ENCODE assay signal across 1 cellular context in the genomic region with DNA sequence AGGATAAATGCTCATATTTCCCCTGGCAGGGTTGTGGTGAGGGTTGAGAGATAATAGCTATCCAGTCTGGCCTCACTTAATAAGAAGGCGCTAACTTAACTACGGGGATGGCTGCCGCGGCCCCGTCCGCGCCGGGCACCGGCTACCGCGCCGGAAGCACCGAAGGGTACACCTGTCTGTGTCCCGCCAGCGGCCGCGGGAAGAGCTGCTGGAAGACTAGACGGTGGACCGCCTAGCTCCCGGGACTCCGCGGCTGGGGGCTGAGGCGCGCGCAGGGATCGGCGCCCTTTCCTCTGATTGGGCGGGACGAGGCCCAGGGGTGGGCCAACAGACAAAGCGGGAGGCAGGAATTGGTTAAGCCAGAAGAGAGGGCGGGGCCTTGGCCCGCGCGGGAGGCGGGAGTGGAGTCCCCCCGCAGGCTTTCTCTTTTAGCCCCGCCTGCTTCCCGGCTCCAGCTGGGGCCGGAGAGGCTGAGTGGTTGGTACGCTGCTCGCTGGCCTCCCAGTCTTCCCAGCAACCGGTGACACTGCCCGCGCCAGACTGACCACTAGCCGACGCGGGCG.
A peak's percentile ranks its signal among the peaks of the same experiment; 100 is the strongest.
TF ChIP-seq lines count a peak whose summit lies in the region.

A gene (plus strand): TSS at position 431 of the 563 bp plus-strand sequence. CDS start 9,051 bp downstream, outside the sequence.

TF ChIP-seq in K562, 482 proteins besides CTCF, POLR2A, EP300 and RAD21 (continued from another document and continues in another):
- TF ChIP-seq, protein P1, sequence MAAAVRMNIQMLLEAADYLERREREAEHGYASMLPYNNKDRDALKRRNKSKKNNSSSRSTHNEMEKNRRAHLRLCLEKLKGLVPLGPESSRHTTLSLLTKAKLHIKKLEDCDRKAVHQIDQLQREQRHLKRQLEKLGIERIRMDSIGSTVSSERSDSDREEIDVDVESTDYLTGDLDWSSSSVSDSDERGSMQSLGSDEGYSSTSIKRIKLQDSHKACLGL (CRISPR knock-in tag; IDR thresholded peaks at IDR 0.05; ENCODE audit: borderline replicate concordance, poor library complexity, severe bottlenecking), result no peak
- no peak for TF ChIP-seq ZNF140 (CRISPR knock-in tag; IDR thresholded peaks at IDR 0.05)
- TF ChIP-seq XRCC4 (IDR thresholded peaks at IDR 0.05; ENCODE audit: extremely low read depth, insufficient read depth, insufficient read length), result no peak
- TF ChIP-seq, protein P2, sequence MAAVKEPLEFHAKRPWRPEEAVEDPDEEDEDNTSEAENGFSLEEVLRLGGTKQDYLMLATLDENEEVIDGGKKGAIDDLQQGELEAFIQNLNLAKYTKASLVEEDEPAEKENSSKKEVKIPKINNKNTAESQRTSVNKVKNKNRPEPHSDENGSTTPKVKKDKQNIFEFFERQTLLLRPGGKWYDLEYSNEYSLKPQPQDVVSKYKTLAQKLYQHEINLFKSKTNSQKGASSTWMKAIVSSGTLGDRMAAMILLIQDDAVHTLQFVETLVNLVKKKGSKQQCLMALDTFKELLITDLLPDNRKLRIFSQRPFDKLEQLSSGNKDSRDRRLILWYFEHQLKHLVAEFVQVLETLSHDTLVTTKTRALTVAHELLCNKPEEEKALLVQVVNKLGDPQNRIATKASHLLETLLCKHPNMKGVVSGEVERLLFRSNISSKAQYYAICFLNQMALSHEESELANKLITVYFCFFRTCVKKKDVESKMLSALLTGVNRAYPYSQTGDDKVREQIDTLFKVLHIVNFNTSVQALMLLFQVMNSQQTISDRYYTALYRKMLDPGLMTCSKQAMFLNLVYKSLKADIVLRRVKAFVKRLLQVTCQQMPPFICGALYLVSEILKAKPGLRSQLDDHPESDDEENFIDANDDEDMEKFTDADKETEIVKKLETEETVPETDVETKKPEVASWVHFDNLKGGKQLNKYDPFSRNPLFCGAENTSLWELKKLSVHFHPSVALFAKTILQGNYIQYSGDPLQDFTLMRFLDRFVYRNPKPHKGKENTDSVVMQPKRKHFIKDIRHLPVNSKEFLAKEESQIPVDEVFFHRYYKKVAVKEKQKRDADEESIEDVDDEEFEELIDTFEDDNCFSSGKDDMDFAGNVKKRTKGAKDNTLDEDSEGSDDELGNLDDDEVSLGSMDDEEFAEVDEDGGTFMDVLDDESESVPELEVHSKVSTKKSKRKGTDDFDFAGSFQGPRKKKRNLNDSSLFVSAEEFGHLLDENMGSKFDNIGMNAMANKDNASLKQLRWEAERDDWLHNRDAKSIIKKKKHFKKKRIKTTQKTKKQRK (IDR thresholded peaks at IDR 0.05; ENCODE audit: borderline replicate concordance, low read depth, low read length), result no peak
- TF ChIP-seq YBX1 (IDR thresholded peaks at IDR 0.05), result no peak
- TF ChIP-seq NFRKB (IDR thresholded peaks at IDR 0.05; ENCODE audit: low read depth), result no peak
- no peak for TF ChIP-seq HDAC1 (IDR thresholded peaks at IDR 0.05)
- no peak for TF ChIP-seq ZKSCAN8 (CRISPR knock-in tag; IDR thresholded peaks at IDR 0.05)
- TF ChIP-seq CTBP1 (IDR thresholded peaks at IDR 0.05; ENCODE audit: borderline replicate concordance), result peak; percentile 68
- TF ChIP-seq SRSF7 (optimal IDR thresholded peaks at IDR 0.05; ENCODE audit: low read depth, low read length), result no peak
- TF ChIP-seq, protein P3, sequence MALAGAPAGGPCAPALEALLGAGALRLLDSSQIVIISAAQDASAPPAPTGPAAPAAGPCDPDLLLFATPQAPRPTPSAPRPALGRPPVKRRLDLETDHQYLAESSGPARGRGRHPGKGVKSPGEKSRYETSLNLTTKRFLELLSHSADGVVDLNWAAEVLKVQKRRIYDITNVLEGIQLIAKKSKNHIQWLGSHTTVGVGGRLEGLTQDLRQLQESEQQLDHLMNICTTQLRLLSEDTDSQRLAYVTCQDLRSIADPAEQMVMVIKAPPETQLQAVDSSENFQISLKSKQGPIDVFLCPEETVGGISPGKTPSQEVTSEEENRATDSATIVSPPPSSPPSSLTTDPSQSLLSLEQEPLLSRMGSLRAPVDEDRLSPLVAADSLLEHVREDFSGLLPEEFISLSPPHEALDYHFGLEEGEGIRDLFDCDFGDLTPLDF (CRISPR knock-in tag; IDR thresholded peaks at IDR 0.05), result peak; percentile 84
- TF ChIP-seq ZNF778 (CRISPR knock-in tag; IDR thresholded peaks at IDR 0.05), result no peak
- no peak for TF ChIP-seq EWSR1 (IDR thresholded peaks at IDR 0.05; ENCODE audit: borderline replicate concordance, low read depth, partially characterized antibody)
- TF ChIP-seq FOXJ2 (tag; IDR thresholded peaks at IDR 0.05), result no peak
- peak; percentile 69; the same call in 1 of the 2 replicates for TF ChIP-seq CBX1 (IDR thresholded peaks at IDR 0.05; ENCODE audit: low read depth)
- TF ChIP-seq EGR1 (conservative IDR thresholded peaks at IDR 0.05), result no peak
- no peak for TF ChIP-seq IFI16 (CRISPR knock-in tag; IDR thresholded peaks at IDR 0.05)
- peak; percentile 83 for TF ChIP-seq DACH1 (IDR thresholded peaks at IDR 0.05; ENCODE audit: partially characterized antibody)
- TF ChIP-seq, protein P4, sequence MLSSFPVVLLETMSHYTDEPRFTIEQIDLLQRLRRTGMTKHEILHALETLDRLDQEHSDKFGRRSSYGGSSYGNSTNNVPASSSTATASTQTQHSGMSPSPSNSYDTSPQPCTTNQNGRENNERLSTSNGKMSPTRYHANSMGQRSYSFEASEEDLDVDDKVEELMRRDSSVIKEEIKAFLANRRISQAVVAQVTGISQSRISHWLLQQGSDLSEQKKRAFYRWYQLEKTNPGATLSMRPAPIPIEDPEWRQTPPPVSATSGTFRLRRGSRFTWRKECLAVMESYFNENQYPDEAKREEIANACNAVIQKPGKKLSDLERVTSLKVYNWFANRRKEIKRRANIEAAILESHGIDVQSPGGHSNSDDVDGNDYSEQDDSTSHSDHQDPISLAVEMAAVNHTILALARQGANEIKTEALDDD (IDR thresholded peaks at IDR 0.05), result no peak
- TF ChIP-seq SRF (CRISPR knock-in tag; IDR thresholded peaks at IDR 0.05), result peak in 1 of 2 experiments; percentile 58; a peak in 2 of 4 replicates
- peak; percentile 50 for TF ChIP-seq POLR2B (IDR thresholded peaks at IDR 0.05; ENCODE audit: low read depth, partially characterized antibody)
- peak; percentile 60 for TF ChIP-seq ETV1 (tag; conservative IDR thresholded peaks at IDR 0.05; ENCODE audit: low read depth)
- TF ChIP-seq GATA2 (CRISPR knock-in tag; IDR thresholded peaks at IDR 0.05), result no peak
- TF ChIP-seq, protein P5, sequence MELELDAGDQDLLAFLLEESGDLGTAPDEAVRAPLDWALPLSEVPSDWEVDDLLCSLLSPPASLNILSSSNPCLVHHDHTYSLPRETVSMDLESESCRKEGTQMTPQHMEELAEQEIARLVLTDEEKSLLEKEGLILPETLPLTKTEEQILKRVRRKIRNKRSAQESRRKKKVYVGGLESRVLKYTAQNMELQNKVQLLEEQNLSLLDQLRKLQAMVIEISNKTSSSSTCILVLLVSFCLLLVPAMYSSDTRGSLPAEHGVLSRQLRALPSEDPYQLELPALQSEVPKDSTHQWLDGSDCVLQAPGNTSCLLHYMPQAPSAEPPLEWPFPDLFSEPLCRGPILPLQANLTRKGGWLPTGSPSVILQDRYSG (tag; conservative IDR thresholded peaks at IDR 0.05; ENCODE audit: low read depth), result no peak
- no peak for TF ChIP-seq KAT8 (IDR thresholded peaks at IDR 0.05; ENCODE audit: low read depth)
- TF ChIP-seq TBP (optimal IDR thresholded peaks at IDR 0.05; ENCODE audit: low read depth, low read length), result no peak
- TF ChIP-seq JUNB (CRISPR knock-in tag; conservative IDR thresholded peaks at IDR 0.05), result no peak
- TF ChIP-seq, protein P6, sequence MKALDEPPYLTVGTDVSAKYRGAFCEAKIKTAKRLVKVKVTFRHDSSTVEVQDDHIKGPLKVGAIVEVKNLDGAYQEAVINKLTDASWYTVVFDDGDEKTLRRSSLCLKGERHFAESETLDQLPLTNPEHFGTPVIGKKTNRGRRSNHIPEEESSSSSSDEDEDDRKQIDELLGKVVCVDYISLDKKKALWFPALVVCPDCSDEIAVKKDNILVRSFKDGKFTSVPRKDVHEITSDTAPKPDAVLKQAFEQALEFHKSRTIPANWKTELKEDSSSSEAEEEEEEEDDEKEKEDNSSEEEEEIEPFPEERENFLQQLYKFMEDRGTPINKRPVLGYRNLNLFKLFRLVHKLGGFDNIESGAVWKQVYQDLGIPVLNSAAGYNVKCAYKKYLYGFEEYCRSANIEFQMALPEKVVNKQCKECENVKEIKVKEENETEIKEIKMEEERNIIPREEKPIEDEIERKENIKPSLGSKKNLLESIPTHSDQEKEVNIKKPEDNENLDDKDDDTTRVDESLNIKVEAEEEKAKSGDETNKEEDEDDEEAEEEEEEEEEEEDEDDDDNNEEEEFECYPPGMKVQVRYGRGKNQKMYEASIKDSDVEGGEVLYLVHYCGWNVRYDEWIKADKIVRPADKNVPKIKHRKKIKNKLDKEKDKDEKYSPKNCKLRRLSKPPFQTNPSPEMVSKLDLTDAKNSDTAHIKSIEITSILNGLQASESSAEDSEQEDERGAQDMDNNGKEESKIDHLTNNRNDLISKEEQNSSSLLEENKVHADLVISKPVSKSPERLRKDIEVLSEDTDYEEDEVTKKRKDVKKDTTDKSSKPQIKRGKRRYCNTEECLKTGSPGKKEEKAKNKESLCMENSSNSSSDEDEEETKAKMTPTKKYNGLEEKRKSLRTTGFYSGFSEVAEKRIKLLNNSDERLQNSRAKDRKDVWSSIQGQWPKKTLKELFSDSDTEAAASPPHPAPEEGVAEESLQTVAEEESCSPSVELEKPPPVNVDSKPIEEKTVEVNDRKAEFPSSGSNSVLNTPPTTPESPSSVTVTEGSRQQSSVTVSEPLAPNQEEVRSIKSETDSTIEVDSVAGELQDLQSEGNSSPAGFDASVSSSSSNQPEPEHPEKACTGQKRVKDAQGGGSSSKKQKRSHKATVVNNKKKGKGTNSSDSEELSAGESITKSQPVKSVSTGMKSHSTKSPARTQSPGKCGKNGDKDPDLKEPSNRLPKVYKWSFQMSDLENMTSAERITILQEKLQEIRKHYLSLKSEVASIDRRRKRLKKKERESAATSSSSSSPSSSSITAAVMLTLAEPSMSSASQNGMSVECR (CRISPR knock-in tag; IDR thresholded peaks at IDR 0.05), result no peak
- no peak for TF ChIP-seq PHF21A (IDR thresholded peaks at IDR 0.05; ENCODE audit: borderline replicate concordance, low read depth)
- TF ChIP-seq, protein P7, sequence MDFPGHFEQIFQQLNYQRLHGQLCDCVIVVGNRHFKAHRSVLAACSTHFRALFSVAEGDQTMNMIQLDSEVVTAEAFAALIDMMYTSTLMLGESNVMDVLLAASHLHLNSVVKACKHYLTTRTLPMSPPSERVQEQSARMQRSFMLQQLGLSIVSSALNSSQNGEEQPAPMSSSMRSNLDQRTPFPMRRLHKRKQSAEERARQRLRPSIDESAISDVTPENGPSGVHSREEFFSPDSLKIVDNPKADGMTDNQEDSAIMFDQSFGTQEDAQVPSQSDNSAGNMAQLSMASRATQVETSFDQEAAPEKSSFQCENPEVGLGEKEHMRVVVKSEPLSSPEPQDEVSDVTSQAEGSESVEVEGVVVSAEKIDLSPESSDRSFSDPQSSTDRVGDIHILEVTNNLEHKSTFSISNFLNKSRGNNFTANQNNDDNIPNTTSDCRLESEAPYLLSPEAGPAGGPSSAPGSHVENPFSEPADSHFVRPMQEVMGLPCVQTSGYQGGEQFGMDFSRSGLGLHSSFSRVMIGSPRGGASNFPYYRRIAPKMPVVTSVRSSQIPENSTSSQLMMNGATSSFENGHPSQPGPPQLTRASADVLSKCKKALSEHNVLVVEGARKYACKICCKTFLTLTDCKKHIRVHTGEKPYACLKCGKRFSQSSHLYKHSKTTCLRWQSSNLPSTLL (IDR thresholded peaks at IDR 0.05), result no peak
- TF ChIP-seq RNF2 (IDR thresholded peaks at IDR 0.05), result no peak
- TF ChIP-seq TARDBP (IDR thresholded peaks at IDR 0.05), result no peak
- TF ChIP-seq, protein P8, sequence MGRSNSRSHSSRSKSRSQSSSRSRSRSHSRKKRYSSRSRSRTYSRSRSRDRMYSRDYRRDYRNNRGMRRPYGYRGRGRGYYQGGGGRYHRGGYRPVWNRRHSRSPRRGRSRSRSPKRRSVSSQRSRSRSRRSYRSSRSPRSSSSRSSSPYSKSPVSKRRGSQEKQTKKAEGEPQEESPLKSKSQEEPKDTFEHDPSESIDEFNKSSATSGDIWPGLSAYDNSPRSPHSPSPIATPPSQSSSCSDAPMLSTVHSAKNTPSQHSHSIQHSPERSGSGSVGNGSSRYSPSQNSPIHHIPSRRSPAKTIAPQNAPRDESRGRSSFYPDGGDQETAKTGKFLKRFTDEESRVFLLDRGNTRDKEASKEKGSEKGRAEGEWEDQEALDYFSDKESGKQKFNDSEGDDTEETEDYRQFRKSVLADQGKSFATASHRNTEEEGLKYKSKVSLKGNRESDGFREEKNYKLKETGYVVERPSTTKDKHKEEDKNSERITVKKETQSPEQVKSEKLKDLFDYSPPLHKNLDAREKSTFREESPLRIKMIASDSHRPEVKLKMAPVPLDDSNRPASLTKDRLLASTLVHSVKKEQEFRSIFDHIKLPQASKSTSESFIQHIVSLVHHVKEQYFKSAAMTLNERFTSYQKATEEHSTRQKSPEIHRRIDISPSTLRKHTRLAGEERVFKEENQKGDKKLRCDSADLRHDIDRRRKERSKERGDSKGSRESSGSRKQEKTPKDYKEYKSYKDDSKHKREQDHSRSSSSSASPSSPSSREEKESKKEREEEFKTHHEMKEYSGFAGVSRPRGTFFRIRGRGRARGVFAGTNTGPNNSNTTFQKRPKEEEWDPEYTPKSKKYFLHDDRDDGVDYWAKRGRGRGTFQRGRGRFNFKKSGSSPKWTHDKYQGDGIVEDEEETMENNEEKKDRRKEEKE (IDR thresholded peaks at IDR 0.05; ENCODE audit: borderline replicate concordance in 1 of 2, control insufficient read depth in 1 of 2, low read depth in 2 of 2, low read length in 1 of 2), result 0 out of 4 replicates have a peak, but pooled peaks of 1 of the 2 experiments have one; percentile 33
- TF ChIP-seq BMI1 (IDR thresholded peaks at IDR 0.05; ENCODE audit: low read length), result no peak
- peak; percentile 75; the same call in 1 of the 2 replicates for TF ChIP-seq RB1 (IDR thresholded peaks at IDR 0.05; ENCODE audit: low read depth)
- no peak for TF ChIP-seq ZNF133 (CRISPR knock-in tag; IDR thresholded peaks at IDR 0.05)
- peak; percentile 76; the same call in 1 of the 2 replicates for TF ChIP-seq KAT7 (CRISPR knock-in tag; IDR thresholded peaks at IDR 0.05; ENCODE audit: borderline replicate concordance)
- TF ChIP-seq TAF1 (IDR thresholded peaks at IDR 0.05; ENCODE audit: control insufficient read depth, extremely low read depth, insufficient read depth, low read length, severe bottlenecking), result peak; percentile 80
- TF ChIP-seq PCBP1 (IDR thresholded peaks at IDR 0.05; ENCODE audit: low read depth, low read length, poor library complexity, severe bottlenecking), result no peak
- no peak for TF ChIP-seq ZNF764 (CRISPR knock-in tag; IDR thresholded peaks at IDR 0.05; ENCODE audit: low read depth)
- TF ChIP-seq, protein P9, sequence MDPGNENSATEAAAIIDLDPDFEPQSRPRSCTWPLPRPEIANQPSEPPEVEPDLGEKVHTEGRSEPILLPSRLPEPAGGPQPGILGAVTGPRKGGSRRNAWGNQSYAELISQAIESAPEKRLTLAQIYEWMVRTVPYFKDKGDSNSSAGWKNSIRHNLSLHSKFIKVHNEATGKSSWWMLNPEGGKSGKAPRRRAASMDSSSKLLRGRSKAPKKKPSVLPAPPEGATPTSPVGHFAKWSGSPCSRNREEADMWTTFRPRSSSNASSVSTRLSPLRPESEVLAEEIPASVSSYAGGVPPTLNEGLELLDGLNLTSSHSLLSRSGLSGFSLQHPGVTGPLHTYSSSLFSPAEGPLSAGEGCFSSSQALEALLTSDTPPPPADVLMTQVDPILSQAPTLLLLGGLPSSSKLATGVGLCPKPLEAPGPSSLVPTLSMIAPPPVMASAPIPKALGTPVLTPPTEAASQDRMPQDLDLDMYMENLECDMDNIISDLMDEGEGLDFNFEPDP (CRISPR knock-in tag; IDR thresholded peaks at IDR 0.05), result no peak
- TF ChIP-seq SMAD4 (CRISPR knock-in tag; conservative IDR thresholded peaks at IDR 0.05), result peak; percentile 68; the same call in 1 of the 2 replicates
- TF ChIP-seq TAF7 (tag; IDR thresholded peaks at IDR 0.05), result 0 out of 2 replicates have a peak, but pooled peaks have one; percentile 69
- TF ChIP-seq E2F3 (CRISPR knock-in tag; IDR thresholded peaks at IDR 0.05), result no peak
- TF ChIP-seq KDM4B (IDR thresholded peaks at IDR 0.05; ENCODE audit: borderline replicate concordance in 2 of 2, low read depth in 1 of 2), result 0 out of 4 replicates have a peak, but pooled peaks of 1 of the 2 experiments have one; percentile 72
